1 cellular context compared by ENCODE assay signal in the genomic region with DNA sequence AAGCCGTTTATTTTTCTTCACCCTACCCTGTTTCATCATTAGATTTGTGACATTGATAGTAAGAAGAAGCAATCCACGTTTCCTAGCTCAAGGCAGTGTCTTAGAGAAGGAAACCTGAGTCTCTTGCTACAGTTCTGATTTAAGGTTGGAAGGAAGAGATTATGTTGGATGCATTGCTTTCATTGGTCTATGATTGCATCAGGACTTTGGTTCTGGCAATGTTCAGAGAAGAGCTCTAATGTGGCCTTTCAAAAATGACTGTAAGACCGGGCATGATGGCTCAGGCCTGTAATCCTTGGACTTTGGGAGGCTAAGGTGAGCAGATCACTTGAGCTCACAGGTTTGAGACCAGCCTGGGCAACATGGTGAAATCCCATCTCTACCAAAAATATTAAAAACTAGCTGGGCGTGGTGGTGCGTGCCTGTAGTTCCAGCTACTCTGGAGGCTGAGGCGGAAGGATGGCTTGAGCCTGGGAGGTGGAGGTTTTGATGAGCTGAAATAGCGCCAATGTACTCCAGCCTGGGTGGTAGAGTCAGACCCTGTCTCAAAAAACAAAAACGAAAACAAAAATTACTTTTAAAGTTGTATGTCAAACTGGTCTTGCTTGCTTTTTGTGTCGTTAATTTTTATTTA.
TF ChIP-seq lines count a peak whose summit lies in the region.

No MANE protein-coding gene starts in this region.

TF ChIP-seq in HCT116, 20 proteins besides CTCF, POLR2A, EP300 and RAD21 (continued from another document):
- no peak for TF ChIP-seq ZNF274 (IDR thresholded peaks at IDR 0.05; ENCODE audit: low read depth, low read length)
